33 cellular contexts compared by ENCODE assay signal in the genomic region with DNA sequence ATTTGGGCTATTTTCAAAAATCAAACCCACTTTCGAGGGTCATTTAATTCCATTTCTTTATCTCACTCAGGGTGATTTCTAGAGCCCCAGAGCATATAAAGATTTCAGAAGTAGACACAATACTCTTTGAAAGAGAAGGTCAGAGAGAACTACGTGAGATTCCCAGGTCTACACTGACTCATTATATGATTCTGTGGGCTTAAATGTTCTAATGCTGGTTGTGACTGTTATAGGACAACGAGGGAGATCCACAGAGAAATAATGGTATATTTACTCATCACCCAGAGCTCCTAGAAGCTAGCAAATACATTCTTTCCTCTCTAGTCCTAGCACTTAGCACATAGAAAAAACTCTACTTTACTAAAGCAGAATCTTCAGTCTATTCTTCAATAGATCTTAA. TPM values are rescaled to one million over a fixed set of nuclear protein-coding genes. Genes with fewer than 3 reads are reported as not detected.
DNase-seq lines count a peak whose midpoint lies in the region; ATAC-seq, FAIRE-seq and TF ChIP-seq lines count a peak whose summit lies in the region.
"Had no signal": no experiment of that assay in that cellular context is flagged by ENCODE, and none has a peak within 500 bp of the region (broad histone marks: within the 10 kb centered on the region; RNA-seq: fewer than 3 reads in every experiment).

No MANE protein-coding gene starts in this region.

- DNase-seq in GM18507 (ENCODE audit: extremely low spot score, insufficient read length, low read depth) (no peak), adipocyte (ENCODE audit: low read depth) (no peak), left colon (no peak), sigmoid colon (no peak), H7 (no peak)
- DNase-seq in activated CD4-positive, alpha-beta T cell treated with anti-CD3 and anti-CD28 coated beads, Interleukin-2, amount 10 ng/mL, durations not matched to agents 24 days and 14 days, result no peak
- no peak for DNase-seq in stimulated activated CD8-positive, alpha-beta memory T cell treated with anti-CD3 and anti-CD28 coated beads, Interleukin-4, amount 100 ng/mL, for 48 hours
- DNase-seq: activated CD4-positive, CD25-positive, alpha-beta regulatory T cell treated with anti-CD3 and anti-CD28 coated beads, Interleukin-2, amount 50 U/mL, for 72 hours; activated CD8-positive, alpha-beta T cell treated with anti-CD3 and anti-CD28 coated beads for 36 hours; activated gamma-delta T cell treated with Interleukin-2 at 50 U/mL for 16 hours; AML-193; CD4-positive, alpha-beta memory T cell; cortex of kidney; DMS 273 treated with DMSO at 0.1 percent for 48 hours; endodermal cell; esophagus squamous epithelium; kidney; mammary epithelial cell; MM.1S; natural killer cell; NCI-H1417 treated with DMSO at 0.1 percent for 48 hours; SHP77 treated with DMSO at 0.1 percent for 48 hours; stimulated activated CD4-positive, alpha-beta T cell treated with anti-CD3 and anti-CD28 coated beads, Interleukin-1b, Interleukin-23, amount 100 ng/mL, for 48 hours; substantia nigra; T-helper 1 cell; uterus had no signal

- H3K4me1 Mint-ChIP-seq in activated CD4-positive, alpha-beta T cell treated with anti-CD3 and anti-CD28 coated beads, Interleukin-2, amount 10 ng/mL, durations not matched to agents 24 days and 14 days, result no peaks in the 10 kb centered on the region
- H3K4me1 Mint-ChIP-seq: CD4-positive, alpha-beta memory T cell; natural killer cell had no signal

- H3K36me3 ChIP-seq in adipocyte (ENCODE audit: control insufficient read depth, insufficient read depth, low read length, severe bottlenecking) (no peaks in the 10 kb centered on the region), sigmoid colon (no peaks in the 10 kb centered on the region), H7 (replicated peaks; ENCODE audit: control insufficient read depth, insufficient read depth, low read length) (no peaks in the 10 kb centered on the region)
- H3K36me3 ChIP-seq: esophagus squamous epithelium, uterus had no signal

- H3K4me3 ChIP-seq in adipocyte (ENCODE audit: low read length), result no peak overlapping the region
- H3K4me3 ChIP-seq in sigmoid colon, result no peak overlapping the region
- no peak overlapping the region for H3K4me3 ChIP-seq in H7 (ENCODE audit: insufficient read depth, low read depth, low read length)
- H3K4me3 ChIP-seq: esophagus squamous epithelium, K562, uterus had no signal

- peaks cover 10% of the 10 kb centered on the region for H3K9me3 ChIP-seq in adipocyte (ENCODE audit: control insufficient read depth, low read length)
- H3K9me3 ChIP-seq in sigmoid colon, result peaks cover 0 to 3% (median 0%) of the 10 kb centered on the region in 4 donors

- no peak overlapping the region for H3K27ac Mint-ChIP-seq in activated CD4-positive, alpha-beta T cell treated with anti-CD3 and anti-CD28 coated beads, Interleukin-2, amount 10 ng/mL, durations not matched to agents 24 days and 14 days
- H3K27ac Mint-ChIP-seq: activated CD8-positive, alpha-beta T cell treated with anti-CD3 and anti-CD28 coated beads for 36 hours; CD4-positive, alpha-beta memory T cell; endodermal cell; natural killer cell had no signal

- H3K36me3 Mint-ChIP-seq in activated CD4-positive, alpha-beta T cell treated with anti-CD3 and anti-CD28 coated beads, Interleukin-2, amount 10 ng/mL, durations not matched to agents 24 days and 14 days (ENCODE audit: low read depth), result no peaks in the 10 kb centered on the region
- H3K36me3 Mint-ChIP-seq: natural killer cell had no signal

- H3K27me3 ChIP-seq in adipocyte (replicated peaks; ENCODE audit: control insufficient read depth, insufficient read depth, low read length) (no peaks in the 10 kb centered on the region), sigmoid colon (no peaks in the 10 kb centered on the region), H7 (ENCODE audit: control insufficient read depth, insufficient read depth, low read length) (no peaks in the 10 kb centered on the region)
- H3K27me3 ChIP-seq: esophagus squamous epithelium, uterus had no signal

- TF ChIP-seq EP300 in sigmoid colon (IDR thresholded peaks at IDR 0.05), result no peak

- WGBS in sigmoid colon, 2 donors, result 16 to 55% methylated on average over 3 of the region's 3 CpGs

- H3K4me1 ChIP-seq in adipocyte (ENCODE audit: control insufficient read depth, insufficient read depth, low read length), result peaks cover 42% of the 10 kb centered on the region
- peaks cover 0 to 57% (median 47%) of the 10 kb centered on the region in 4 donors for H3K4me1 ChIP-seq in sigmoid colon
- H3K4me1 ChIP-seq: parathyroid adenoma, uterus had no signal

- TF ChIP-seq CTCF in sigmoid colon (IDR thresholded peaks at IDR 0.05), result no peak

- peak; percentile 48 for ATAC-seq in left colon
- ATAC-seq in HG03354 (IDR thresholded peaks at IDR 0.05; ENCODE audit: poor library complexity, severe bottlenecking, unreplicated experiment), result no peak
- ATAC-seq: activated CD8-positive, alpha-beta T cell treated with anti-CD3 and anti-CD28 coated beads for 36 hours; K562; natural killer cell; sciatic nerve had no signal

- TF ChIP-seq POLR2A in sigmoid colon (IDR thresholded peaks at IDR 0.05), result no peak

- H3K9me3 Mint-ChIP-seq in activated CD4-positive, alpha-beta T cell treated with anti-CD3 and anti-CD28 coated beads, Interleukin-2, amount 10 ng/mL, durations not matched to agents 24 days and 14 days, result peaks cover 20% of the 10 kb centered on the region

- peak overlapping the region; percentile 68 to 84 (median 77) for H3K27ac ChIP-seq in sigmoid colon
- H3K27ac ChIP-seq: parathyroid adenoma had no signal

- H3K4me3 Mint-ChIP-seq in activated CD4-positive, alpha-beta T cell treated with anti-CD3 and anti-CD28 coated beads, Interleukin-2, amount 10 ng/mL, durations not matched to agents 24 days and 14 days, result no peak overlapping the region
- H3K4me3 Mint-ChIP-seq: activated CD8-positive, alpha-beta T cell treated with anti-CD3 and anti-CD28 coated beads for 36 hours; CD4-positive, alpha-beta memory T cell; endodermal cell; natural killer cell had no signal

- intact Hi-C loops in left colon (cut with DNase I, micrococcal nuclease), result no loop called here
- intact Hi-C loops in sigmoid colon (cut with DNase I), result loop anchor here (5.0 kb wide), 1 partner anchor 34 kb away; no protein-coding TSS in a partner anchor
- intact Hi-C loops in activated CD4-positive, alpha-beta T cell treated with anti-CD3 and anti-CD28 coated beads, Interleukin-2, amount 10 ng/mL, durations not matched to agents 24 days and 14 days (cut with micrococcal nuclease), result no loop called here

- peak overlapping the region; percentile 64 for H3K9ac ChIP-seq in adipocyte (ENCODE audit: low read length)
- H3K9ac ChIP-seq: parathyroid adenoma had no signal

- peak; percentile 5 for FAIRE-seq in GM18507 (lab: Jason Lieb, UNC)
- FAIRE-seq: A204.1, G401.6, K562, kidney, TTC549 had no signal

- peaks cover 7% of the 10 kb centered on the region for H3K27me3 Mint-ChIP-seq in activated CD4-positive, alpha-beta T cell treated with anti-CD3 and anti-CD28 coated beads, Interleukin-2, amount 10 ng/mL, durations not matched to agents 24 days and 14 days
- H3K27me3 Mint-ChIP-seq: activated CD8-positive, alpha-beta T cell treated with anti-CD3 and anti-CD28 coated beads for 36 hours had no signal

RNA-seq across cellular contexts. Expression of gene GRAMD2B, which starts 39.5 kb away (rescaled TPM):
- total RNA-seq in left colon (10 to 100 TPM; 49.8 to 52.2 TPM), sigmoid colon (10 to 100 TPM; 33.0 to 53.8 (median 46.5) TPM)
- 10 to 100 TPM; 26.1 to 44.4 (median 27.0) TPM for polyA plus RNA-seq in sigmoid colon
- total RNA-seq in activated CD4-positive, alpha-beta T cell treated with anti-CD3 and anti-CD28 coated beads, Interleukin-2, amount 10 ng/mL, durations not matched to agents 24 days and 14 days, result 9.2 and 10.8 TPM in 2 replicates
- 4.1 and 7.1 TPM in 2 replicates for total RNA-seq in H7 (2014; rRNA removed; shearing (Covaris generic))
